ENCODE assay signal across 9 cellular contexts in genomic region chrX:47936224-47936939, GRCh38.
DNase-seq lines count a peak whose midpoint lies in the region; ATAC-seq and TF ChIP-seq lines count a peak whose summit lies in the region.
"Had no signal": no experiment of that assay in that cellular context is flagged by ENCODE, and none has a peak within 500 bp of the region (broad histone marks: within the 10 kb centered on the region; RNA-seq: fewer than 3 reads in every experiment).

No MANE protein-coding gene starts in this region.

- H3K4me3 Mint-ChIP-seq in T-helper 1 cell treated with Interleukin-12 subunit alpha and Interleukin-12 subunit beta and Interleukin-4 antibody, amounts not matched to agents 30 μg/mL and 1 μg/mL, for 36 hours: peak overlapping the region; percentile 75
- peak overlapping the region; percentile 70 for H3K4me3 Mint-ChIP-seq in type B pancreatic cell

- peak overlapping the region; percentile 49 for H3K27ac Mint-ChIP-seq in T-helper 1 cell treated with Interleukin-12 subunit alpha and Interleukin-12 subunit beta and Interleukin-4 antibody, amounts not matched to agents 30 μg/mL and 1 μg/mL, for 36 hours
- peak overlapping the region; percentile 39 for H3K27ac Mint-ChIP-seq in type B pancreatic cell

- no peak for TF ChIP-seq CTCF in type B pancreatic cell (conservative IDR thresholded peaks at IDR 0.05)

- peaks cover 8% of the 10 kb centered on the region for H3K4me1 Mint-ChIP-seq in T-helper 1 cell treated with Interleukin-12 subunit alpha and Interleukin-12 subunit beta and Interleukin-4 antibody, amounts not matched to agents 30 μg/mL and 1 μg/mL, for 36 hours (ENCODE audit: low read depth)
- H3K4me1 Mint-ChIP-seq in type B pancreatic cell (ENCODE audit: unreplicated experiment): peaks cover 8% of the 10 kb centered on the region

- DNase-seq in stimulated activated CD4-positive, alpha-beta T cell treated with anti-CD3 and anti-CD28 coated beads, Interleukin-1b, Interleukin-23, amount 100 ng/mL, for 48 hours: peak; percentile 13
- DNase-seq in stimulated activated CD4-positive, alpha-beta T cell treated with anti-CD3 and anti-CD28 coated beads, Interleukin-2, amount 100 ng/mL, for 48 hours: no peak
- DNase-seq in head of caudate nucleus (peak in 40 of 42 donors; percentile 2 to 63 (median 30)), type B pancreatic cell (ENCODE audit: extremely low spot score, unreplicated experiment) (no peak), NCI-H1436 treated with DMSO at 0.1 percent for 48 hours (lab: John Stamatoyannopoulos, UW) (no peak), NCI-H2196 treated with DMSO at 0.1 percent for 48 hours (lab: John Stamatoyannopoulos, UW; ENCODE audit: unreplicated experiment) (no peak)
- DNase-seq: dorsolateral prefrontal cortex had no signal

- no peaks in the 10 kb centered on the region for H3K36me3 Mint-ChIP-seq in T-helper 1 cell treated with Interleukin-12 subunit alpha and Interleukin-12 subunit beta and Interleukin-4 antibody, amounts not matched to agents 30 μg/mL and 1 μg/mL, for 36 hours (ENCODE audit: low read depth)
- H3K36me3 Mint-ChIP-seq in type B pancreatic cell: no peaks in the 10 kb centered on the region

- no peak for ATAC-seq in GM19328 (IDR thresholded peaks at IDR 0.05; ENCODE audit: unreplicated experiment)

- H3K27me3 Mint-ChIP-seq in T-helper 1 cell treated with Interleukin-12 subunit alpha and Interleukin-12 subunit beta and Interleukin-4 antibody, amounts not matched to agents 30 μg/mL and 1 μg/mL, for 36 hours (ENCODE audit: low read depth): no peaks in the 10 kb centered on the region
- no peaks in the 10 kb centered on the region for H3K27me3 Mint-ChIP-seq in type B pancreatic cell

- intact Hi-C loops in head of caudate nucleus (cut with DNase I): no loop called here

- peaks cover 4% of the 10 kb centered on the region for H3K9me3 Mint-ChIP-seq in T-helper 1 cell treated with Interleukin-12 subunit alpha and Interleukin-12 subunit beta and Interleukin-4 antibody, amounts not matched to agents 30 μg/mL and 1 μg/mL, for 36 hours
- H3K9me3 Mint-ChIP-seq in type B pancreatic cell: no peaks in the 10 kb centered on the region

Comparison
In these comparisons a context has a peak if more than half of its experiments do, and no peak if none do; other contexts are left out.
1. DNase-seq: peak in stimulated activated CD4-positive, alpha-beta T cell treated with anti-CD3 and anti-CD28 coated beads, Interleukin-1b, Interleukin-23, amount 100 ng/mL, for 48 hours (single experiment) and head of caudate nucleus (40 of 42); none in stimulated activated CD4-positive, alpha-beta T cell treated with anti-CD3 and anti-CD28 coated beads, Interleukin-2, amount 100 ng/mL, for 48 hours (0 of 2), type B pancreatic cell (single experiment), NCI-H1436 treated with DMSO at 0.1 percent for 48 hours (single experiment) and NCI-H2196 treated with DMSO at 0.1 percent for 48 hours (single experiment).